In the genomic region with DNA sequence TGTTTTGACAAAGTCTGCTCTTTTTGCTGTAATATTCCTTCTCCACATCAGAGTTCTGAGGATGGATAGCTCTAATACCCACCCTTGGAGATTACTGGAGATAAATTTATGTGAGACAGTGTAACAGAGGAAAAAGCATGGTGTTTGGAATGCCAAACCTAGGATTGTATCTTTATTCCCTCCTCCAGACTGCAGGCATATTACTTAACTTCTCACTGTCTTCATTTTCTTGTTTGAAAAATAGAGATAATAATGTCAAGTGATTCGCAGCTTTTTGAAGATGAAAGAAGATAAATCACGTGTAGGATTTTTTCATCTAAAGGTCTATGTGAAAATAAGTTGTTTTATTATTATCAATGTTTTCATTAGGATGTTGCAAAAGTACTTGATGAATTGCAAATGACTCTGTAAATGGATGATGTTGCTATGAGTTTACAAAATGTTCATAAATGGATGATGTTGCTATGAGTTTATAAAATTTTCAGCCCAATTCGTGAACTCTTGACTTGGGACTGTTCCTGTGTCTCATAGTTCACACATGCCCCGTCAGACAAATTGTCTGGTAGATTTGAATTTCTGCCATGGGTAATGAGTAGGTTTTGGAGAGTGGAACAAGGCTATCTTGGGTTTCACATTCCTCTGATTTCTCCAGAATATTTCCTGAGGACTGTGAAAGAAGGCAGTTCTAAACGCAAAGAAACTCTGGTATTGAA, we compare ENCODE assay signal across 27 cellular contexts.
DNase-seq lines count a peak whose midpoint lies in the region; ATAC-seq and TF ChIP-seq lines count a peak whose summit lies in the region.
"Had no signal": no experiment of that assay in that cellular context is flagged by ENCODE, and none has a peak within 500 bp of the region (broad histone marks: within the 10 kb centered on the region; RNA-seq: fewer than 3 reads in every experiment).

No MANE protein-coding gene starts in this region.

- no peak for TF ChIP-seq POLR2A in transverse colon (IDR thresholded peaks at IDR 0.05)

- ATAC-seq in Right ventricle myocardium superior (ENCODE audit: poor library complexity) (peak; percentile 42), Right ventricle myocardium inferior (no peak)
- ATAC-seq: body of pancreas, K562, natural killer cell had no signal

- DNase-seq in Right ventricle myocardium superior (no peak), Right ventricle myocardium inferior (ENCODE audit: missing footprints) (no peak), M059J (ENCODE audit: low read depth) (peak; percentile 80), fibroblast of gingiva (ENCODE audit: low read depth) (peak; percentile 59), transverse colon (no peak), OCI-LY7 (ENCODE audit: low spot score) (no peak), anterior cingulate cortex (lab: John Stamatoyannopoulos, UW) (no peak)
- DNase-seq: 8988T; activated CD4-positive, alpha-beta T cell treated with anti-CD3 and anti-CD28 coated beads, Interleukin-2, amount 50 U/mL, for 48 hours; activated naive CD4-positive, alpha-beta T cell treated with anti-CD3 and anti-CD28 coated beads for 36 hours; activated T-cell treated with anti-CD3 and anti-CD28 coated beads, Interleukin-2, amount 50 U/mL, for 24 hours; body of pancreas; CD4-positive, alpha-beta memory T cell; dermis blood vessel endothelial cell; DMS79 treated with DMSO at 0.1 percent for 48 hours; natural killer cell; NCI-H1092; NCI-H524 treated with DMSO at 0.1 percent for 48 hours; posterior cingulate gyrus; SIG-M5; stimulated activated CD8-positive, alpha-beta memory T cell treated with anti-CD3 and anti-CD28 coated beads, Interleukin-4, amount 100 ng/mL, for 48 hours; WERI-Rb-1 had no signal

- peak overlapping the region; percentile 73 for H3K9ac ChIP-seq in skeletal muscle satellite cell (ENCODE audit: low read depth, low read length)

- no peaks in the 10 kb centered on the region for H4K20me1 ChIP-seq in OCI-LY7 (ENCODE audit: insufficient read depth, low read length)

- H2AFZ ChIP-seq in OCI-LY7 (ENCODE audit: low read length) = no peak overlapping the region

- no peaks in the 10 kb centered on the region for H3K79me2 ChIP-seq in OCI-LY7 (ENCODE audit: insufficient read depth, low read depth, low read length)

- intact Hi-C loops in Right ventricle myocardium superior (cut with DNase I) (no loop called here), Right ventricle myocardium inferior (cut with DNase I) (no loop called here), transverse colon (cut with DNase I; ENCODE audit: low total_unique reads) (no loop called here), OCI-LY7 (cut with micrococcal nuclease; ENCODE audit: unreplicated experiment) (no loop called here)

- H3K4me3 ChIP-seq in skeletal muscle satellite cell (ENCODE audit: low read length) = no peak overlapping the region
- H3K4me3 ChIP-seq in transverse colon = no peak overlapping the region
- H3K4me3 ChIP-seq in OCI-LY7 (ENCODE audit: low read depth, low read length, poor library complexity, severe bottlenecking) = no peak overlapping the region
- H3K4me3 ChIP-seq: body of pancreas, HAP-1, K562, skin epidermis, suprapubic skin had no signal

- H3K9me2 ChIP-seq in OCI-LY7 (ENCODE audit: insufficient read depth, low read length) = no peaks in the 10 kb centered on the region

- CTCF ChIA-PET in OCI-LY7 (lab: Charles Lee; ENCODE audit: unreplicated experiment) = no interaction called here

- TF ChIP-seq EP300 in transverse colon (IDR thresholded peaks at IDR 0.05; ENCODE audit: low read depth) = no peak

- in situ Hi-C loops in transverse colon (cut with MboI; ENCODE audit: low pct_ligation_motif_present in 1 of 4, low pct_unique_long_range_greater_than_20kb in 1 of 4, low sequenced_read_pairs in 3 of 4) = no loop called here

- 67 to 68% methylated on average over 4 to 5 of the region's 5 CpGs for WGBS in transverse colon (ENCODE audit: low coverage in 1 of 2), 2 donors

- H3K9me3 ChIP-seq in skeletal muscle satellite cell (replicated peaks; ENCODE audit: low read length) = no peaks in the 10 kb centered on the region
- H3K9me3 ChIP-seq in transverse colon = no peaks in the 10 kb centered on the region
- H3K9me3 ChIP-seq in OCI-LY7 (ENCODE audit: low read length) = no peaks in the 10 kb centered on the region
- H3K9me3 ChIP-seq: body of pancreas, HAP-1, suprapubic skin had no signal

- no peaks in the 10 kb centered on the region for H3K27me3 ChIP-seq in skeletal muscle satellite cell (ENCODE audit: control insufficient read depth, insufficient read depth, low read length)
- H3K27me3 ChIP-seq in transverse colon = no peaks in the 10 kb centered on the region
- H3K27me3 ChIP-seq: body of pancreas, suprapubic skin had no signal

- H3K4me2 ChIP-seq in skeletal muscle satellite cell (ENCODE audit: low read length) = peak overlapping the region; percentile 4
- no peak overlapping the region for H3K4me2 ChIP-seq in OCI-LY7 (ENCODE audit: low read length)

- no peak for TF ChIP-seq CTCF in transverse colon (IDR thresholded peaks at IDR 0.05)
- TF ChIP-seq CTCF in OCI-LY7 (conservative IDR thresholded peaks at IDR 0.05; ENCODE audit: low read length) = no peak

- POLR2A ChIA-PET in OCI-LY7 (lab: Charles Lee) = no interaction called here

- H3K36me3 ChIP-seq in skeletal muscle satellite cell (ENCODE audit: insufficient read depth, low read length) = no peaks in the 10 kb centered on the region
- H3K36me3 ChIP-seq in transverse colon = no peaks in the 10 kb centered on the region
- no peaks in the 10 kb centered on the region for H3K36me3 ChIP-seq in OCI-LY7 (ENCODE audit: insufficient read depth, low read length)
- H3K36me3 ChIP-seq: HAP-1, suprapubic skin, WERI-Rb-1 had no signal

- H3K4me1 ChIP-seq in skeletal muscle satellite cell (ENCODE audit: control insufficient read depth, insufficient read depth, low read length) (peaks cover 31% of the 10 kb centered on the region), transverse colon (no peaks in the 10 kb centered on the region), OCI-LY7 (ENCODE audit: insufficient read depth, low read length, poor library complexity, severe bottlenecking) (no peaks in the 10 kb centered on the region)
- H3K4me1 ChIP-seq: body of pancreas, HAP-1, suprapubic skin had no signal

- H3K27ac ChIP-seq in transverse colon = no peak overlapping the region
- no peak overlapping the region for H3K27ac ChIP-seq in OCI-LY7 (ENCODE audit: low read depth, low read length, poor library complexity, severe bottlenecking)
- H3K27ac ChIP-seq: body of pancreas, skin epidermis, suprapubic skin, WERI-Rb-1 had no signal

- BruUV-seq in OCI-LY7 (replicated peaks; lab: Mats Ljungman, UMichigan) = no TSS peak

Comparison
In these comparisons a context has a peak if more than half of its experiments do, and no peak if none do; other contexts are left out.
1. DNase-seq: peak in M059J (single experiment) and fibroblast of gingiva (single experiment); none in Right ventricle myocardium superior (single experiment), Right ventricle myocardium inferior (single experiment), transverse colon (single experiment), OCI-LY7 (single experiment) and anterior cingulate cortex (0 of 58).